ENCODE assay signal across 8 cellular contexts in genomic region chr16:21952040-21952792, GRCh38. TPM values are rescaled to one million over a fixed set of nuclear protein-coding genes. Genes with fewer than 3 reads are reported as not detected.
DNase-seq lines count a peak whose midpoint lies in the region; ATAC-seq, FAIRE-seq and TF ChIP-seq lines count a peak whose summit lies in the region.

No MANE protein-coding gene starts in this region.

- CTCF ChIA-PET in A549 (lab: Yijun Ruan, JAX), result interaction anchor here (0.6 to 1.6 kb wide), 4 partner anchors 10 to 236 kb away, joined by 3 to 35 read pairs (median 10); no protein-coding TSS in a partner anchor

- intact Hi-C loops in dorsolateral prefrontal cortex (cut with DNase I), result loop anchor here (2.0 to 5.0 kb wide), 5 partner anchors 57 to 345 kb away; partner anchors contain the start of genes POLR3E (in 2 of the 2) and MOSMO (in 1 of the 2)

- H3K36me3 ChIP-seq in lung (ENCODE audit: control insufficient read depth in 2 of 2, insufficient read depth in 2 of 2, low read length in 2 of 2), result peaks cover 0 to 2% of the 10 kb centered on the region in 2 donors

- H3K27ac ChIP-seq in A549 (peak overlapping the region; percentile 93 to 95), dorsolateral prefrontal cortex (peak overlapping the region; percentile 92 to 100 (median 98)), lung (ENCODE audit: low read depth in 1 of 2, low read length in 1 of 2) (peak overlapping the region; percentile 93 to 94)

- H3K4me1 ChIP-seq in A549 (peaks cover 22% of the 10 kb centered on the region), lung (ENCODE audit: control insufficient read depth in 2 of 2, insufficient read depth in 2 of 2, low read length in 2 of 2) (peaks cover 3 to 16% of the 10 kb centered on the region in 2 donors)

- peak; percentile 66 to 78 for DNase-seq in A549 (ENCODE audit: low read depth in 1 of 2, low spot score in 1 of 2)
- peak; percentile 85 for DNase-seq in NCI-H510A treated with DMSO at 0.1 percent for 48 hours (lab: John Stamatoyannopoulos, UW)
- peak; percentile 75 to 78 for DNase-seq in activated CD4-positive, alpha-beta T cell treated with anti-CD3 and anti-CD28 coated beads, Interleukin-2, amount 50 U/mL, for 4 hours
- DNase-seq in dorsolateral prefrontal cortex, result peak; percentile 48 to 80 (median 70)
- peak; percentile 79 for DNase-seq in lung (ENCODE audit: low spot score)
- peak; percentile 58 for DNase-seq in stimulated activated CD8-positive, alpha-beta memory T cell treated with anti-CD3 and anti-CD28 coated beads, Interleukin-12 subunit alpha, Interleukin-12 subunit beta, amount 100 ng/mL, for 1 hour (ENCODE audit: low read depth)

- ATAC-seq in A549 (peak; percentile 71 to 74), GM18519 (IDR thresholded peaks at IDR 0.05; ENCODE audit: low FRiP score, unreplicated experiment) (peak; percentile 16), HG03135 (IDR thresholded peaks at IDR 0.05; ENCODE audit: unreplicated experiment) (peak; percentile 41), lung (ENCODE audit: insufficient read depth, low FRiP score) (peak; percentile 51)

- TF ChIP-seq EP300 in A549 (IDR thresholded peaks at IDR 0.05), result no peak

- POLR2A ChIA-PET in A549 (lab: Yijun Ruan, JAX), result interaction anchor here (0.5 to 2.2 kb wide), 2 partner anchors 239 to 1146 kb away, joined by 3 to 7 read pairs; partner anchors contain the start of genes ERI2 and REXO5

- H3K4me3 ChIP-seq in A549 (peak overlapping the region; percentile 66), dorsolateral prefrontal cortex (peak overlapping the region; percentile 67 to 100 (median 94)), lung (peak overlapping the region; percentile 93)

- TF ChIP-seq POLR2A in A549 (IDR thresholded peaks at IDR 0.05; ENCODE audit: low read length), result no peak

- H3K4me2 ChIP-seq in A549, result peak overlapping the region; percentile 96

- 7% methylated on average over 24 of the region's 24 CpGs for WGBS in A549 (ENCODE audit: missing lambda C conversion rate)
- 3% methylated on average over 24 of the region's 24 CpGs for WGBS in lung, 2 donors

- FAIRE-seq in A549 (lab: Jason Lieb, UNC), result no peak

- H3K9me3 ChIP-seq in A549 (no peaks in the 10 kb centered on the region), lung (ENCODE audit: control insufficient read depth in 2 of 2, insufficient read depth in 1 of 2, low read length in 1 of 2) (no peaks in the 10 kb centered on the region)

- H3K27me3 ChIP-seq in dorsolateral prefrontal cortex, result no peaks in the 10 kb centered on the region
- H3K27me3 ChIP-seq in lung (ENCODE audit: control insufficient read depth, insufficient read depth), result no peaks in the 10 kb centered on the region

- no peak for TF ChIP-seq RAD21 in A549 (conservative IDR thresholded peaks at IDR 0.05 in 1 of 2, IDR thresholded peaks at IDR 0.05 in 1 of 2)

- TF ChIP-seq CTCF in A549 (IDR thresholded peaks at IDR 0.05) (no peak), dorsolateral prefrontal cortex (IDR thresholded peaks at IDR 0.05 in 54 of 56, conservative IDR thresholded peaks at IDR 0.05 in 2 of 56; ENCODE audit: low read depth in 1 of 56, partially characterized antibody in 56 of 56) (peak in 3 of 56 donors; percentile 2 to 9 (median 5)), lung (IDR thresholded peaks at IDR 0.05; ENCODE audit: control extremely low read depth, extremely low read depth) (no peak)

TF ChIP-seq in A549, 52 proteins besides CTCF, POLR2A, EP300 and RAD21:
- TF ChIP-seq HOXB5 (CRISPR knock-in tag; IDR thresholded peaks at IDR 0.05), result peak; percentile 44; the same call in 1 of the 2 replicates
- no peak for TF ChIP-seq NPAS2 (CRISPR knock-in tag; IDR thresholded peaks at IDR 0.05; ENCODE audit: borderline replicate concordance)
- no peak for TF ChIP-seq CBX8 (IDR thresholded peaks at IDR 0.05)
- no peak for TF ChIP-seq KDM1A (IDR thresholded peaks at IDR 0.05; ENCODE audit: low read depth)
- no peak for TF ChIP-seq NFE2L2 (conservative IDR thresholded peaks at IDR 0.05; ENCODE audit: low read length)
- TF ChIP-seq USF2 (IDR thresholded peaks at IDR 0.05), result peak; percentile 95
- TF ChIP-seq RCOR1 (IDR thresholded peaks at IDR 0.05; ENCODE audit: low read depth, low read length), result no peak
- peak; percentile 84; the same call in 1 of the 2 replicates for TF ChIP-seq KDM5A (IDR thresholded peaks at IDR 0.05)
TF ChIP-seq in A549: peak in this region for 3.

RNA-seq across cellular contexts. Expression of gene UQCRC2, which starts 0.9 kb away (rescaled TPM):
- polyA plus RNA-seq in A549 (2011; rRNA removed), result 257 and 295 TPM in 2 replicates
- 156 and 179 TPM in 2 replicates for polyA plus RNA-seq in A549 (2012; cell fraction: cytosol; rRNA removed)
- polyA plus RNA-seq in A549 (2012; cell fraction: nucleus; rRNA removed), result 110 and 153 TPM in 2 replicates
- 233 to 253 TPM (median 237 TPM) in 3 replicates for polyA plus RNA-seq in A549 (2017; fragmentation: RNase III; extraction: RNeasy Plus Mini Kit Qiagen cat#74134 plus additional on column Dnase treatment)
- 239 and 246 TPM in 2 replicates for polyA minus RNA-seq in A549 (2011; rRNA and poly(A)+ RNA removed)
- total RNA-seq in dorsolateral prefrontal cortex, result 100 to 1,000 TPM; 215 to 422 (median 323) TPM
- total RNA-seq in lung, result 100 to 1,000 TPM; 166 to 196 TPM
- 100 to 1,000 TPM in 1 of 2 donors, 10 to 100 TPM in 1; 69.3 to 127 TPM for polyA plus RNA-seq in lung

RNA-seq across cellular contexts. Expression of gene PDZD9, which starts 48.7 kb away (rescaled TPM):
- polyA plus RNA-seq in A549 (2011; rRNA removed) (not detected in 2 replicates), A549 (2017; fragmentation: RNase III; extraction: RNeasy Plus Mini Kit Qiagen cat#74134 plus additional on column Dnase treatment) (not detected in 3 replicates), lung (not detected)
- not detected in 2 replicates for polyA plus RNA-seq in A549 (2012; cell fraction: cytosol; rRNA removed)
- polyA plus RNA-seq in A549 (2012; cell fraction: nucleus; rRNA removed), result not detected in 2 replicates
- polyA minus RNA-seq in A549 (2011; rRNA and poly(A)+ RNA removed), result not detected in 2 replicates
- total RNA-seq in dorsolateral prefrontal cortex (under 1 TPM in 15 of 120 experiments, not detected in 105; 0.40 to 0.68 (median 0.48) TPM), lung (not detected)

RNA-seq across cellular contexts. Expression of gene MOSMO, which starts 55.7 kb away (rescaled TPM):
- 14.4 and 14.7 TPM in 2 replicates for polyA plus RNA-seq in A549 (2011; rRNA removed)
- polyA plus RNA-seq in A549 (2012; cell fraction: cytosol; rRNA removed), result 3.9 and 4.7 TPM in 2 replicates
- polyA plus RNA-seq in A549 (2012; cell fraction: nucleus; rRNA removed), result 4.9 and 6.7 TPM in 2 replicates
- 9.6 to 10.6 TPM (median 9.7 TPM) in 3 replicates for polyA plus RNA-seq in A549 (2017; fragmentation: RNase III; extraction: RNeasy Plus Mini Kit Qiagen cat#74134 plus additional on column Dnase treatment)
- polyA minus RNA-seq in A549 (2011; rRNA and poly(A)+ RNA removed), result 4.9 and 7.2 TPM in 2 replicates
- total RNA-seq in dorsolateral prefrontal cortex, result 10 to 100 TPM; 25.4 to 64.8 (median 44.1) TPM
- total RNA-seq in lung, result 10 to 100 TPM; 11.7 to 30.6 TPM
- polyA plus RNA-seq in lung, result 10 to 100 TPM; 10.3 to 10.9 TPM

Comparison
In these comparisons a context has a peak if more than half of its experiments do, and no peak if none do; other contexts are left out.
1. Peak in every context shown above with its lines: DNase-seq, ATAC-seq, H3K4me3 ChIP-seq and H3K27ac ChIP-seq.
2. ATAC-seq: peak in every context shown above with its lines; median percentile 72 in A549; 51 in lung; 41 in HG03135; 16 in GM18519.